Comparison of ENCODE assay signal across 9 cellular contexts in the genomic region with DNA sequence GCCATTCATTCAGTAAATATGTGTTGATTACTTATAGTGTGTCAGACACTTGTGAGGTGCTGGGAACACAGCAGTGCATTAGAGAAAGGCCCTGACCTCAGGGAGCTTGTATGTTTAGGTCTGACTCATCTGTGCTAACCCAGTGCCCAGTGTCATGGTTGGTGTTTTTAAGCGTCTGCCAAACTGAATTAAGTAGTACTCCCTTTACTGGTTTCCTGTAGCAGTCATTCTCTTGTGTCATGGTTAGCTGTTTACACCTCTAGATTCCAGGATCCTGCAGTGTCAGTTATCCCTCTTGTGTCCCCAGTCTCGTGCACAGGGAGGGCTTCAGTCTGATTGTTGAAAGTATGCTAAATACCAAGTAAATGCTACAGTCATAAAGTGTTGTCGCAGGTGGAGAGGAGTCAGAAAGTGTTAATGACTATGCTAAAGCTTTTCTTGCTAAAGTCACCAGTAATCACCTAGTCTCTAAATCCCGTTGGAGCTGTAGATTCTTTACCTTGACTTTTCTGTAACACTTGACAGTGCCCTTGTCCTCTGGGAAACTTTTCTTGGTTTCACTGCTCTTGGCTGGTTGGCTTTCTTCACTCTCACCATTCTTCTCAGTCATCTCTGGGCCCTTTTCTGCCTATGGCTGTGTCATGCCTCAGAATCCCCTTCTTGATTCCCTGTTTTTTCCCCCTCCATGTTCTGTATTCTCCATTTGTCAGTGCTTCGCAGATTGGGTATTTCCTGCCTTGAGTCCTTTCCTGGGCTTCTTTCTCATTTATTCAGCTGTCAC. TPM values are rescaled to one million over a fixed set of nuclear protein-coding genes. Genes with fewer than 3 reads are reported as not detected.
DNase-seq lines count a peak whose midpoint lies in the region; ATAC-seq and TF ChIP-seq lines count a peak whose summit lies in the region.
"Had no signal": no experiment of that assay in that cellular context is flagged by ENCODE, and none has a peak within 500 bp of the region (broad histone marks: within the 10 kb centered on the region; RNA-seq: fewer than 3 reads in every experiment).

No MANE protein-coding gene starts in this region.

- no peaks in the 10 kb centered on the region for H3F3A ChIP-seq in neural cell (ENCODE audit: insufficient read depth, low read length, poor library complexity, severe bottlenecking)
- H3F3A ChIP-seq in smooth muscle cell (ENCODE audit: low read depth): no peaks in the 10 kb centered on the region

- no peaks in the 10 kb centered on the region for H3K9me3 ChIP-seq in adipocyte (ENCODE audit: control insufficient read depth, low read length)
- no peaks in the 10 kb centered on the region for H3K9me3 ChIP-seq in neural cell (ENCODE audit: low read length)
- H3K9me3 ChIP-seq in upper lobe of left lung: no peaks in the 10 kb centered on the region
- H3K9me3 ChIP-seq in smooth muscle cell (replicated peaks; ENCODE audit: low read depth): no peaks in the 10 kb centered on the region

- H3K36me3 ChIP-seq in adipocyte (ENCODE audit: control insufficient read depth, insufficient read depth, low read length, severe bottlenecking): peaks cover 3% of the 10 kb centered on the region
- no peaks in the 10 kb centered on the region for H3K36me3 ChIP-seq in neural cell (ENCODE audit: insufficient read depth, low read length)
- H3K36me3 ChIP-seq in upper lobe of left lung: no peaks in the 10 kb centered on the region
- H3K36me3 ChIP-seq in smooth muscle cell (ENCODE audit: low read depth): no peaks in the 10 kb centered on the region

- H3K27ac ChIP-seq in neural cell (ENCODE audit: low read length) (no peak overlapping the region), upper lobe of left lung (no peak overlapping the region), smooth muscle cell (ENCODE audit: low read depth) (no peak overlapping the region)
- H3K27ac ChIP-seq: 22Rv1 had no signal

- H3K4me3 ChIP-seq in adipocyte (ENCODE audit: low read length) (no peak overlapping the region), neural cell (ENCODE audit: low read length) (peak overlapping the region; percentile 3), upper lobe of left lung (no peak overlapping the region), smooth muscle cell (no peak overlapping the region)

- H2AFZ ChIP-seq in neural cell (ENCODE audit: low read depth, low read length) (no peak overlapping the region), smooth muscle cell (ENCODE audit: low read depth) (no peak overlapping the region)

- H3K9ac ChIP-seq in adipocyte (ENCODE audit: low read length): no peak overlapping the region
- H3K9ac ChIP-seq in neural cell (ENCODE audit: low read length): no peak overlapping the region
- H3K9ac ChIP-seq in smooth muscle cell (ENCODE audit: low read depth): no peak overlapping the region

- DNase-seq in DMS 273 (lab: John Stamatoyannopoulos, UW; ENCODE audit: unreplicated experiment) (peak; percentile 22), DMS 273 treated with DMSO at 0.1 percent for 48 hours (lab: John Stamatoyannopoulos, UW) (no peak), adipocyte (ENCODE audit: low read depth) (peak; percentile 7), NCI-H526 treated with DMSO at 0.1 percent for 48 hours (lab: John Stamatoyannopoulos, UW) (no peak), upper lobe of left lung (no peak), smooth muscle cell (lab: John Stamatoyannopoulos, UW; ENCODE audit: unreplicated experiment) (no peak)

- no peak for TF ChIP-seq POLR2A in upper lobe of left lung (IDR thresholded peaks at IDR 0.05)

- 80 to 85% methylated on average over 5 of the region's 5 CpGs for WGBS in upper lobe of left lung, 2 donors
- WGBS in smooth muscle cell (ENCODE audit: low lambda C conversion rate): 62% methylated on average over 5 of the region's 5 CpGs

- H3K27me3 ChIP-seq in adipocyte (replicated peaks; ENCODE audit: control insufficient read depth, insufficient read depth, low read length): no peaks in the 10 kb centered on the region
- H3K27me3 ChIP-seq in neural cell (ENCODE audit: insufficient read depth, low read depth, low read length): no peaks in the 10 kb centered on the region
- H3K27me3 ChIP-seq in upper lobe of left lung: no peaks in the 10 kb centered on the region
- H3K27me3 ChIP-seq in smooth muscle cell (ENCODE audit: low read depth): no peaks in the 10 kb centered on the region

- peaks cover 14% of the 10 kb centered on the region for H3K4me1 ChIP-seq in adipocyte (ENCODE audit: control insufficient read depth, insufficient read depth, low read length)
- peaks cover 10 to 28% (median 19%) of the 10 kb centered on the region in 4 donors for H3K4me1 ChIP-seq in upper lobe of left lung
- H3K4me1 ChIP-seq in smooth muscle cell (ENCODE audit: low read depth): peaks cover 7% of the 10 kb centered on the region

- H3K79me2 ChIP-seq in neural cell (replicated peaks; ENCODE audit: insufficient read depth, low read length) (peaks cover 72% of the 10 kb centered on the region), smooth muscle cell (ENCODE audit: low read depth) (peaks cover 100% of the 10 kb centered on the region)

- H4K20me1 ChIP-seq in neural cell (ENCODE audit: insufficient read depth): no peaks in the 10 kb centered on the region
- H4K20me1 ChIP-seq in smooth muscle cell (ENCODE audit: low read depth): peaks cover 70% of the 10 kb centered on the region

- TF ChIP-seq RAD21 in neural cell (conservative IDR thresholded peaks at IDR 0.05): no peak

- TF ChIP-seq CTCF in neural cell (IDR thresholded peaks at IDR 0.05; ENCODE audit: poor library complexity, severe bottlenecking): no peak
- TF ChIP-seq CTCF in upper lobe of left lung (IDR thresholded peaks at IDR 0.05): no peak
- TF ChIP-seq CTCF in smooth muscle cell (IDR thresholded peaks at IDR 0.05; ENCODE audit: borderline replicate concordance, insufficient read depth, poor library complexity, severe bottlenecking): no peak

- ATAC-seq in HG03039 (IDR thresholded peaks at IDR 0.05; ENCODE audit: unreplicated experiment): peak; percentile 41
- ATAC-seq in upper lobe of left lung (ENCODE audit: low FRiP score in 2 of 2): no peak

- no peak for TF ChIP-seq EP300 in neural cell (conservative IDR thresholded peaks at IDR 0.05; ENCODE audit: poor library complexity, severe bottlenecking)
- TF ChIP-seq EP300 in upper lobe of left lung (IDR thresholded peaks at IDR 0.05): no peak

- no peak overlapping the region for H3K4me2 ChIP-seq in neural cell (ENCODE audit: low read length)
- no peak overlapping the region for H3K4me2 ChIP-seq in smooth muscle cell

- no peaks in the 10 kb centered on the region for H3K9me2 ChIP-seq in neural cell (ENCODE audit: insufficient read depth, low read length)

TF ChIP-seq in neural cell, 6 proteins besides CTCF, POLR2A, EP300 and RAD21:
- TF ChIP-seq REST (IDR thresholded peaks at IDR 0.05; ENCODE audit: borderline replicate concordance) (no peak), SMC3 (conservative IDR thresholded peaks at IDR 0.05; ENCODE audit: poor library complexity) (no peak), MXI1 (conservative IDR thresholded peaks at IDR 0.05; ENCODE audit: poor library complexity, severe bottlenecking) (no peak), POLR2AphosphoS5 (IDR thresholded peaks at IDR 0.05) (no peak), EZH2 (IDR thresholded peaks at IDR 0.05; ENCODE audit: borderline replicate concordance, insufficient read depth, low read length, poor library complexity, severe bottlenecking) (no peak), TAF1 (IDR thresholded peaks at IDR 0.05; ENCODE audit: low read depth) (no peak)

RNA-seq across cellular contexts. Expression of gene UCK2, which starts 14.4 kb away (rescaled TPM):
- polyA plus RNA-seq in neural cell: 36.0 and 42.8 TPM in 2 replicates
- polyA minus RNA-seq in neural cell: 79.5 and 91.1 TPM in 2 replicates
- 10 to 100 TPM in 2 of 6 donors, 1 to 10 TPM in 4; 7.5 to 17.9 (median 9.7) TPM for total RNA-seq in upper lobe of left lung
- 27.5 and 39.5 TPM in 2 replicates for total RNA-seq in smooth muscle cell
- polyA plus RNA-seq in smooth muscle cell: 32.6 and 37.5 TPM in 2 replicates

Comparison
In these comparisons a context has a peak if more than half of its experiments do, and no peak if none do; other contexts are left out.
1. DNase-seq: peak in DMS 273 (single experiment) and adipocyte (single experiment); none in DMS 273 treated with DMSO at 0.1 percent for 48 hours (single experiment), NCI-H526 treated with DMSO at 0.1 percent for 48 hours (single experiment), upper lobe of left lung (0 of 2) and smooth muscle cell (single experiment).